11 cellular contexts compared by ENCODE assay signal in the genomic region with DNA sequence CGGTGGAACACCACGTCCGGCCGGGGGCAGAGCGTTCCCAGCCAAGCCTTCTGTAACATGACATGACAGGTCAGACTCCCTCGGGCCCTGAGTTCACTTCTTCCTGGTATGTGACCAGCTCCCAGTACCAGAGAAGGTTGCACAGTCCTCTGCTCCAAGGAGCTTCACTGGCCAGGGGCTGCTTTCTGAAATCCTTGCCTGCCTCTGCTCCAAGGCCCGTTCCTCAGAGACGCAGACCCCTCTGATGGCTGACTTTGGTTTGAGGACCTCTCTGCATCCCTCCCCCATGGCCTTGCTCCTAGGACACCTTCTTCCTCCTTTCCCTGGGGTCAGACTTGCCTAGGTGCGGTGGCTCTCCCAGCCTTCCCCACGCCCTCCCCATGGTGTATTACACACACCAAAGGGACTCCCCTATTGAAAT. TPM values are rescaled to one million over a fixed set of nuclear protein-coding genes. Genes with fewer than 3 reads are reported as not detected.
A peak's percentile ranks its signal among the peaks of the same experiment; 100 is the strongest.
DNase-seq lines count a peak whose midpoint lies in the region; ATAC-seq and TF ChIP-seq lines count a peak whose summit lies in the region.
"Had no signal": no experiment of that assay in that cellular context is flagged by ENCODE, and none has a peak within 500 bp of the region (broad histone marks: within the 10 kb centered on the region; RNA-seq: fewer than 3 reads in every experiment).

No MANE protein-coding gene starts in this region.

- no peak overlapping the region for H3K4me3 ChIP-seq in naive thymus-derived CD4-positive, alpha-beta T cell (ENCODE audit: low read length)
- H3K4me3 ChIP-seq: right atrium auricular region had no signal

- no peaks in the 10 kb centered on the region for H3K9me3 ChIP-seq in naive thymus-derived CD4-positive, alpha-beta T cell (ENCODE audit: control insufficient read depth in 2 of 3, low read length in 3 of 3)
- H3K9me3 ChIP-seq: right atrium auricular region, suprapubic skin had no signal

- peaks cover 10 to 16% of the 10 kb centered on the region in 2 donors for H3K4me1 ChIP-seq in naive thymus-derived CD4-positive, alpha-beta T cell (ENCODE audit: control insufficient read depth in 2 of 2, insufficient read depth in 2 of 2, low read length in 2 of 2)

- H3K4me3 Mint-ChIP-seq in MCF 10A (ENCODE audit: unreplicated experiment), result peak overlapping the region; percentile 79
- H3K4me3 Mint-ChIP-seq in naive thymus-derived CD4-positive, alpha-beta T cell, result peak overlapping the region in 9 of 10 donors; percentile 15 to 93 (median 49)

- H3K9me3 Mint-ChIP-seq in MCF 10A (ENCODE audit: unreplicated experiment), result no peaks in the 10 kb centered on the region
- H3K9me3 Mint-ChIP-seq in naive thymus-derived CD4-positive, alpha-beta T cell, result peaks cover 0 to 5% (median 0%) of the 10 kb centered on the region in 11 donors
- H3K9me3 Mint-ChIP-seq: CD14-positive monocyte had no signal

- DNase-seq in HPDE6-E6E7 (ENCODE audit: extremely low spot score) (peak; percentile 59), MCF 10A (ENCODE audit: unreplicated experiment) (peak; percentile 22), globus pallidus (ENCODE audit: low spot score) (no peak), GM10266 (ENCODE audit: extremely low spot score) (no peak), NCI-H128 (lab: John Stamatoyannopoulos, UW; ENCODE audit: unreplicated experiment) (no peak), HK-2 (ENCODE audit: unreplicated experiment) (no peak)
- no peak for DNase-seq in naive thymus-derived CD4-positive, alpha-beta T cell

- CTCF ChIA-PET in MCF 10A (lab: Yijun Ruan, JAX), result no interaction called here
- CTCF ChIA-PET in naive thymus-derived CD4-positive, alpha-beta T cell (lab: Charles Lee), result no interaction called here

- H3K27me3 Mint-ChIP-seq in MCF 10A (ENCODE audit: insufficient read depth, unreplicated experiment), result no peaks in the 10 kb centered on the region
- peaks cover 0 to 10% (median 0%) of the 10 kb centered on the region in 5 donors for H3K27me3 Mint-ChIP-seq in naive thymus-derived CD4-positive, alpha-beta T cell

- H3K27me3 ChIP-seq in naive thymus-derived CD4-positive, alpha-beta T cell (ENCODE audit: control insufficient read depth in 2 of 2, insufficient read depth in 2 of 2, low read length in 2 of 2), result no peaks in the 10 kb centered on the region
- H3K27me3 ChIP-seq: right atrium auricular region, suprapubic skin had no signal

- peak overlapping the region; percentile 83; the same call in 1 of the 2 replicates for H3K27ac ChIP-seq in C4-2B
- H3K27ac ChIP-seq in naive thymus-derived CD4-positive, alpha-beta T cell (ENCODE audit: low read depth, low read length), result no peak overlapping the region
- H3K27ac ChIP-seq: right atrium auricular region, suprapubic skin had no signal

- peaks cover 0 to 4% (median 0%) of the 10 kb centered on the region in 3 experiments for H3K36me3 ChIP-seq in naive thymus-derived CD4-positive, alpha-beta T cell (ENCODE audit: control insufficient read depth in 2 of 3, insufficient read depth in 3 of 3, low read length in 3 of 3)
- H3K36me3 ChIP-seq: right atrium auricular region had no signal

- no peak for ATAC-seq in naive thymus-derived CD4-positive, alpha-beta T cell

- no peak overlapping the region for H3K27ac Mint-ChIP-seq in MCF 10A (ENCODE audit: low read depth, unreplicated experiment)
- peak overlapping the region in 7 of 9 donors; percentile 2 to 79 (median 51) for H3K27ac Mint-ChIP-seq in naive thymus-derived CD4-positive, alpha-beta T cell

- H3K4me1 Mint-ChIP-seq in MCF 10A (ENCODE audit: insufficient read depth, unreplicated experiment), result peaks cover 18% of the 10 kb centered on the region
- H3K4me1 Mint-ChIP-seq in naive thymus-derived CD4-positive, alpha-beta T cell, result peaks cover 20 to 30% (median 27%) of the 10 kb centered on the region in 7 donors

- POLR2A ChIA-PET in MCF 10A (lab: Yijun Ruan, JAX), result interaction anchor here (1.0 to 1.6 kb wide), 2 partner anchors 72 to 175 kb away, joined by 3 to 5 read pairs; no protein-coding TSS in a partner anchor
- POLR2A ChIA-PET in naive thymus-derived CD4-positive, alpha-beta T cell (lab: Charles Lee), result no interaction called here

- BruUV-seq in MCF 10A (replicated peaks; lab: Mats Ljungman, UMichigan), result no TSS peak

- intact Hi-C loops in MCF 10A (cut with micrococcal nuclease), result loop anchor here (10.0 kb wide), 1 partner anchor 312 kb away; a partner anchor contains a TSS
- intact Hi-C loops in naive thymus-derived CD4-positive, alpha-beta T cell (cut with micrococcal nuclease), result no loop called here

- no peak for TF ChIP-seq CTCF in C4-2B (conservative IDR thresholded peaks at IDR 0.05)
- TF ChIP-seq CTCF in MCF 10A (IDR thresholded peaks at IDR 0.05; ENCODE audit: unreplicated experiment), result no peak
- TF ChIP-seq CTCF in GM10266 (IDR thresholded peaks at IDR 0.05; ENCODE audit: control insufficient read depth, insufficient read depth, low read depth, missing control alignments), result no peak

- H3K36me3 Mint-ChIP-seq in MCF 10A (ENCODE audit: insufficient read depth, unreplicated experiment), result no peaks in the 10 kb centered on the region
- no peaks in the 10 kb centered on the region for H3K36me3 Mint-ChIP-seq in naive thymus-derived CD4-positive, alpha-beta T cell

RNA-seq across cellular contexts. Expression of a gene that starts 1.7 kb away (rescaled TPM):
- total RNA-seq in MCF 10A (2022), result 26.0 and 31.3 TPM in 2 replicates
- 10 to 100 TPM; 18.5 to 67.8 (median 54.6) TPM for total RNA-seq in naive thymus-derived CD4-positive, alpha-beta T cell
- polyA plus RNA-seq in naive thymus-derived CD4-positive, alpha-beta T cell, result 10 to 100 TPM; 12.0 to 15.2 TPM

RNA-seq across cellular contexts. Expression of a gene that starts 43.9 kb away (rescaled TPM):
- 87.0 and 97.7 TPM in 2 replicates for total RNA-seq in MCF 10A (2022)
- 100 to 1,000 TPM in 2 of 5 experiments, 10 to 100 TPM in 3; 48.6 to 128 (median 75.9) TPM for total RNA-seq in naive thymus-derived CD4-positive, alpha-beta T cell
- polyA plus RNA-seq in naive thymus-derived CD4-positive, alpha-beta T cell, result 10 to 100 TPM; 64.7 to 90.5 TPM

Comparison
In these comparisons a context has a peak if more than half of its experiments do, and no peak if none do; other contexts are left out.
1. DNase-seq: peak in HPDE6-E6E7 (single experiment) and MCF 10A (single experiment); none in naive thymus-derived CD4-positive, alpha-beta T cell (0 of 9), globus pallidus (single experiment), GM10266 (single experiment), NCI-H128 (single experiment) and HK-2 (single experiment).